ENCODE assay signal across 22 cellular contexts in genomic region chr2:10413488-10413887, GRCh38. TPM values are rescaled to one million over a fixed set of nuclear protein-coding genes. Genes with fewer than 3 reads are reported as not detected.
DNase-seq lines count a peak whose midpoint lies in the region; ATAC-seq, FAIRE-seq and TF ChIP-seq lines count a peak whose summit lies in the region.
"Had no signal": no experiment of that assay in that cellular context is flagged by ENCODE, and none has a peak within 500 bp of the region (broad histone marks: within the 10 kb centered on the region; RNA-seq: fewer than 3 reads in every experiment).

No MANE protein-coding gene starts in this region.

- no peak for FAIRE-seq in H54 (lab: Jason Lieb, UNC)
- FAIRE-seq: islet of Langerhans had no signal

- in situ Hi-C loops in Panc1 (cut with HindIII; ENCODE audit: low pct_unique_long_range_greater_than_20kb, low sequenced_read_pairs), result no loop called here

- intact Hi-C loops in Panc1 (cut with micrococcal nuclease; ENCODE audit: unreplicated experiment), result no loop called here
- intact Hi-C loops in heart left ventricle (cut with DNase I), result loop anchor here in 2 of 10 donors (5.0 kb wide), 2 partner anchors 276 to 286 kb away; no protein-coding TSS in a partner anchor

- TF ChIP-seq POLR2A in H54 (IDR thresholded peaks at IDR 0.05; ENCODE audit: low read depth, low read length) (no peak), heart left ventricle (IDR thresholded peaks at IDR 0.05) (no peak)

- peaks cover 72% of the 10 kb centered on the region for H3K4me1 Mint-ChIP-seq in stimulated activated memory B cell treated with anti-CD40 and anti-IgM and Interleukin-4, amounts not matched to agents 10 μg/mL and 1 μg/mL and 100 μg/mL, for 72 hours

- no peaks in the 10 kb centered on the region for H3K27me3 ChIP-seq in Panc1 (ENCODE audit: control insufficient read depth, insufficient read depth, low read length)
- H3K27me3 ChIP-seq in heart left ventricle, result no peaks in the 10 kb centered on the region
- H3K27me3 ChIP-seq: thyroid gland had no signal

- CTCF ChIA-PET in Panc1 (lab: Charles Lee), result interaction anchor here (1.1 kb wide), 1 partner anchor 22 kb away, joined by 3 read pairs; no protein-coding TSS in a partner anchor

- H3K4me1 ChIP-seq in Panc1 (ENCODE audit: control insufficient read depth, insufficient read depth, low read length) (peaks cover 71% of the 10 kb centered on the region), heart left ventricle (peaks cover 0 to 30% (median 17%) of the 10 kb centered on the region in 12 donors)
- H3K4me1 ChIP-seq: prostate gland had no signal

- peak overlapping the region; percentile 83 for H3K27ac ChIP-seq in Panc1 (ENCODE audit: low read length)
- no peak overlapping the region for H3K27ac ChIP-seq in heart left ventricle
- H3K27ac ChIP-seq: 22Rv1, lower lobe of right lung, prostate gland, thyroid gland, VCaP had no signal

- H3K4me3 ChIP-seq in Panc1 (ENCODE audit: low read depth in 2 of 2, low read length in 2 of 2), result no peak overlapping the region
- H3K4me3 ChIP-seq in heart left ventricle, result no peak overlapping the region
- H3K4me3 ChIP-seq: lower lobe of right lung, prostate gland, thyroid gland had no signal

- WGBS in heart left ventricle, 4 donors, result 95 to 97% (median 96%) methylated on average over 10 of the region's 10 CpGs

- DNase-seq in DMS53 (lab: John Stamatoyannopoulos, UW) (peak; percentile 13), DMS53 treated with DMSO at 0.1 percent for 48 hours (lab: John Stamatoyannopoulos, UW; ENCODE audit: unreplicated experiment) (no peak), Panc1 (ENCODE audit: low read depth, low spot score) (no peak), glomerular visceral epithelial cell (ENCODE audit: extremely low spot score) (peak; percentile 54), NCI-H446 treated with DMSO at 0.1 percent for 48 hours (lab: John Stamatoyannopoulos, UW) (no peak), H54 (ENCODE audit: insufficient read length, low spot score) (no peak), heart left ventricle (no peak)
- DNase-seq: activated CD4-positive, alpha-beta T cell treated with anti-CD3 and anti-CD28 coated beads, Interleukin-2, amount 50 U/mL, for 4 hours; activated effector memory CD4-positive, alpha-beta T cell treated with Interleukin-2 at 50 U/mL for 16 hours; effector CD8-positive, alpha-beta T cell; foreskin melanocyte; GOT3; lower lobe of right lung; SIG-M5; stimulated activated CD4-positive, alpha-beta T cell treated with anti-CD3 and anti-CD28 coated beads, Interleukin-2, amount 100 ng/mL, for 48 hours; stimulated activated naive CD8-positive, alpha-beta T cell treated with anti-CD3 and anti-CD28 coated beads, Interleukin-15, Interleukin-2, amounts not matched to agents 100 U/mL and 50 U/mL, for 24 hours had no signal

- peak overlapping the region; percentile 77 for H3K27ac Mint-ChIP-seq in stimulated activated memory B cell treated with anti-CD40 and anti-IgM and Interleukin-4, amounts not matched to agents 10 μg/mL and 1 μg/mL and 100 μg/mL, for 72 hours

- no peak overlapping the region for H3K4me3 Mint-ChIP-seq in stimulated activated memory B cell treated with anti-CD40 and anti-IgM and Interleukin-4, amounts not matched to agents 10 μg/mL and 1 μg/mL and 100 μg/mL, for 72 hours

- H3K36me3 ChIP-seq in Panc1 (ENCODE audit: control insufficient read depth, insufficient read depth, low read length) (no peaks in the 10 kb centered on the region; the same call in 1 of the 2 replicates), heart left ventricle (no peaks in the 10 kb centered on the region)
- H3K36me3 ChIP-seq: lower lobe of right lung, prostate gland, thyroid gland had no signal

- peaks cover 10% of the 10 kb centered on the region for H3K36me3 Mint-ChIP-seq in stimulated activated memory B cell treated with anti-CD40 and anti-IgM and Interleukin-4, amounts not matched to agents 10 μg/mL and 1 μg/mL and 100 μg/mL, for 72 hours

- peaks cover 6% of the 10 kb centered on the region for H3K9me3 Mint-ChIP-seq in stimulated activated memory B cell treated with anti-CD40 and anti-IgM and Interleukin-4, amounts not matched to agents 10 μg/mL and 1 μg/mL and 100 μg/mL, for 72 hours

- ATAC-seq in Panc1, result no peak
- no peak for ATAC-seq in stimulated activated memory B cell treated with anti-CD40 and anti-IgM and Interleukin-4, amounts not matched to agents 10 μg/mL and 1 μg/mL and 100 μg/mL, for 72 hours
- no peak for ATAC-seq in heart left ventricle
- ATAC-seq: stimulated activated naive CD8-positive, alpha-beta T cell treated with anti-CD3 and anti-CD28 coated beads, Interleukin-15, Interleukin-2, amounts not matched to agents 100 U/mL and 50 U/mL, for 24 hours had no signal

- H3K9me3 ChIP-seq in Panc1 (ENCODE audit: control insufficient read depth, insufficient read depth, low read depth, low read length) (no peaks in the 10 kb centered on the region), heart left ventricle (no peaks in the 10 kb centered on the region)
- H3K9me3 ChIP-seq: lower lobe of right lung, prostate gland, thyroid gland had no signal

- POLR2A ChIA-PET in Panc1 (lab: Charles Lee), result no interaction called here

- no peaks in the 10 kb centered on the region for H3K27me3 Mint-ChIP-seq in stimulated activated memory B cell treated with anti-CD40 and anti-IgM and Interleukin-4, amounts not matched to agents 10 μg/mL and 1 μg/mL and 100 μg/mL, for 72 hours

- no peak for TF ChIP-seq CTCF in Panc1 (IDR thresholded peaks at IDR 0.05)
- TF ChIP-seq CTCF in heart left ventricle (IDR thresholded peaks at IDR 0.05), result no peak

- no TSS peak for BruUV-seq in Panc1 (replicated peaks; lab: Mats Ljungman, UMichigan)

RNA-seq across cellular contexts. Expression of gene ODC1, which starts 34.6 kb away (rescaled TPM):
- total RNA-seq in Panc1 (2021; ENCODE audit: unreplicated experiment) (159 TPM), heart left ventricle (10 to 100 TPM; 28.6 to 77.6 (median 48.2) TPM)
- 135 TPM for polyA plus RNA-seq in Panc1 (2012; ENCODE audit: insufficient read length)
- 100 to 1,000 TPM in 1 of 2 donors, 1 to 10 TPM in 1; 6.1 to 103 TPM for polyA plus RNA-seq in heart left ventricle

Comparison
In these comparisons a context has a peak if more than half of its experiments do, and no peak if none do; other contexts are left out.
1. DNase-seq: peak in DMS53 (single experiment) and glomerular visceral epithelial cell (single experiment); none in DMS53 treated with DMSO at 0.1 percent for 48 hours (single experiment), Panc1 (single experiment), NCI-H446 treated with DMSO at 0.1 percent for 48 hours (single experiment), H54 (single experiment) and heart left ventricle (0 of 5).